8 cellular contexts compared by ENCODE assay signal in the genomic region with DNA sequence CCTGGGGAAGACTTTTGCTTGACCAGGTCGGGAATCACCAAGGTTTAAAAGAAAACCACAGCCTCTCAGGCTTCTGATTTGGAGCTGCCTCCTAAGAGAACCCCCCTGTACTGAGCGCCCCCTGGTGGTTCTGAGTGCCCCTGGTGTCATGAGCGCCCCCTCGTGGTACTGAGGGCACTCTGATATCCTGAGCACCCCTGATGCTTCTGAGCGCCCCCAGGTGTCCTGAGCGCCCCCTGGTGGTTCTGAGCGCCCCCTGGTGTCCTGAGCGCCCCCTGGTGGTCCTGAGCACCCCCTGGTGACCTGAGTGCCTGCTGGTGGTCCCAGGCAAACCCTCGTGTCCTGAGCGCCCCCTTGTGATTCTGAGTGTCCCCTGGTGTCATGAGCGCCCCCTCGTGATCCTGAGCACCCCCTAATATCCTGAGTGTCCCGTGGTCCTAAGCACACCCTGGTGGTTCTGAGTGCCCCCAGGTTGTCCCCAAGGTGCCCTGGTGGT.
DNase-seq lines count a peak whose midpoint lies in the region; ATAC-seq and TF ChIP-seq lines count a peak whose summit lies in the region.
"Not testable (repeated sequence)": the region's sequence is repeated elsewhere in the genome, so short reads cannot be mapped to it uniquely, and the experiment has no call there.

No MANE protein-coding gene starts in this region.

- ATAC-seq in stimulated activated naive CD8-positive, alpha-beta T cell treated with anti-CD3 and anti-CD28 coated beads, Interleukin-15, amount 100 ng/mL, for 72 hours: not testable (repeated sequence)

- TF ChIP-seq CTCF in LNCaP clone FGC (IDR thresholded peaks at IDR 0.05; ENCODE audit: control insufficient read depth, extremely low read depth, insufficient read depth): peak; percentile 40

- H3K9me3 Mint-ChIP-seq in activated naive CD8-positive, alpha-beta T cell treated with anti-CD3 and anti-CD28 coated beads for 36 hours; immature natural killer cell; stimulated activated naive CD8-positive, alpha-beta T cell treated with anti-CD3 and anti-CD28 coated beads, Interleukin-15, amount 100 ng/mL, for 72 hours: not testable (repeated sequence)

- not testable (repeated sequence) for H3K27ac Mint-ChIP-seq in activated naive CD8-positive, alpha-beta T cell treated with anti-CD3 and anti-CD28 coated beads for 36 hours; stimulated activated naive CD8-positive, alpha-beta T cell treated with anti-CD3 and anti-CD28 coated beads, Interleukin-15, amount 100 ng/mL, for 72 hours
- peak overlapping the region in 4 of 6 donors; percentile 46 to 83 (median 66) for H3K27ac Mint-ChIP-seq in immature natural killer cell

- H3K27me3 Mint-ChIP-seq in activated naive CD8-positive, alpha-beta T cell treated with anti-CD3 and anti-CD28 coated beads for 36 hours: not testable (repeated sequence)
- peaks cover 11 to 35% (median 18%) of the 10 kb centered on the region in 3 donors for H3K27me3 Mint-ChIP-seq in immature natural killer cell (ENCODE audit: low read depth in 3 of 3)
- peaks cover 14% of the 10 kb centered on the region for H3K27me3 Mint-ChIP-seq in stimulated activated naive CD8-positive, alpha-beta T cell treated with anti-CD3 and anti-CD28 coated beads, Interleukin-15, amount 100 ng/mL, for 72 hours

- peaks cover 29% of the 10 kb centered on the region for H3K4me1 Mint-ChIP-seq in activated naive CD8-positive, alpha-beta T cell treated with anti-CD3 and anti-CD28 coated beads for 36 hours
- H3K4me1 Mint-ChIP-seq in immature natural killer cell: peaks cover 19 to 24% of the 10 kb centered on the region in 2 donors
- H3K4me1 Mint-ChIP-seq in stimulated activated naive CD8-positive, alpha-beta T cell treated with anti-CD3 and anti-CD28 coated beads, Interleukin-15, amount 100 ng/mL, for 72 hours: peaks cover 29% of the 10 kb centered on the region

- peak; percentile 5 for DNase-seq in ELF-1 (ENCODE audit: low read depth, low spot score)
- DNase-seq in LNCaP clone FGC (ENCODE audit: low read depth): not testable (repeated sequence)
- DNase-seq in T-helper 2 cell: peak; percentile 49 to 68 (median 61)
- DNase-seq in activated CD8-positive, alpha-beta memory T cell treated with anti-CD3 and anti-CD28 coated beads for 48 hours (ENCODE audit: low read depth in 2 of 3, low spot score in 2 of 3): peak in 2 of 3 experiments; percentile 54 to 84
- peak; percentile 80 for DNase-seq in activated naive CD8-positive, alpha-beta T cell treated with anti-CD3 and anti-CD28 coated beads for 36 hours
- DNase-seq in immature natural killer cell: peak; percentile 61 to 66 (median 63)
- DNase-seq in stimulated activated CD4-positive, alpha-beta T cell treated with anti-CD3 and anti-CD28 coated beads, Interleukin-1b, Interleukin-23, amount 100 ng/mL, for 24 hours (ENCODE audit: low read depth in 4 of 4, low spot score in 1 of 4): peak; percentile 41 to 53 (median 46)
- DNase-seq in stimulated activated naive CD8-positive, alpha-beta T cell treated with anti-CD3 and anti-CD28 coated beads, Interleukin-15, amount 100 ng/mL, for 72 hours: peak; percentile 76 to 89

- H3K36me3 Mint-ChIP-seq in activated naive CD8-positive, alpha-beta T cell treated with anti-CD3 and anti-CD28 coated beads for 36 hours; immature natural killer cell: not testable (repeated sequence)

- not testable (repeated sequence) for H3K4me3 Mint-ChIP-seq in activated naive CD8-positive, alpha-beta T cell treated with anti-CD3 and anti-CD28 coated beads for 36 hours; stimulated activated naive CD8-positive, alpha-beta T cell treated with anti-CD3 and anti-CD28 coated beads, Interleukin-15, amount 100 ng/mL, for 72 hours
- H3K4me3 Mint-ChIP-seq in immature natural killer cell: peak overlapping the region in 1 of 5 donors; percentile 32

- not testable (repeated sequence) for H3K4me3 ChIP-seq in LNCaP clone FGC (ENCODE audit: low read depth, low read length)
